Comparison of ENCODE assay signal across 2 cellular contexts in genomic region chr7:100246865-100247137, GRCh38.
TF ChIP-seq lines count a peak whose summit lies in the region.
"Not testable (repeated sequence)": the region's sequence is repeated elsewhere in the genome, so short reads cannot be mapped to it uniquely, and the experiment has no call there.

No MANE protein-coding gene starts in this region.

TF ChIP-seq in Ishikawa, 13 proteins besides CTCF, POLR2A, EP300 and RAD21:
- peak; percentile 53; the same call in 1 of the 2 replicates for TF ChIP-seq CEBPB (IDR thresholded peaks at IDR 0.05)

TF ChIP-seq in K562, 482 proteins besides CTCF, POLR2A, EP300 and RAD21:
- not testable (repeated sequence) for TF ChIP-seq CEBPG (CRISPR knock-in tag; IDR thresholded peaks at IDR 0.05)
- TF ChIP-seq CEBPG (tag; conservative IDR thresholded peaks at IDR 0.05 in 1 of 2, IDR thresholded peaks at IDR 0.05 in 1 of 2) (0 out of 4 replicates have a peak, but pooled peaks of 1 of the 2 experiments have one; percentile 9), CEBPB (tag; IDR thresholded peaks at IDR 0.05) (peak; percentile 81)
